In genomic region chr11:32141886-32142546, GRCh38 we compare ENCODE assay signal across 37 cellular contexts.
"Had no signal": no experiment of that assay in that cellular context is flagged by ENCODE, and none has a peak within 500 bp of the region (broad histone marks: within the 10 kb centered on the region; RNA-seq: fewer than 3 reads in every experiment).

No MANE protein-coding gene starts in this region.

- H3K9me3 Mint-ChIP-seq: activated B cell treated with CpG ODN at 0.5 μM for 24 hours; activated CD4-positive, alpha-beta memory T cell treated with anti-CD3 and anti-CD28 coated beads, Interleukin-2, amount 10 ng/mL, durations not matched to agents 7 days and 5 days; activated naive CD4-positive, alpha-beta T cell treated with anti-CD3 and anti-CD28 coated beads, Interleukin-2, amount 10 ng/mL, durations not matched to agents 7 days and 5 days; activated naive CD8-positive, alpha-beta T cell treated with anti-CD3 and anti-CD28 coated beads, Interleukin-2, amount 50 U/mL, for 24 hours had no signal

- H3K4me1 ChIP-seq: Peyer's patch had no signal

- H3K27ac Mint-ChIP-seq: activated B cell treated with CpG ODN at 0.5 μM for 24 hours; activated CD4-positive, alpha-beta memory T cell treated with anti-CD3 and anti-CD28 coated beads, Interleukin-2, amount 10 ng/mL, durations not matched to agents 7 days and 5 days; activated CD8-positive, alpha-beta memory T cell treated with anti-CD3 and anti-CD28 coated beads, Interleukin-2, amount 10 ng/mL, durations not matched to agents 7 days and 5 days; activated naive CD4-positive, alpha-beta T cell treated with anti-CD3 and anti-CD28 coated beads, Interleukin-2, amount 10 ng/mL, durations not matched to agents 7 days and 5 days; activated naive CD8-positive, alpha-beta T cell; activated naive CD8-positive, alpha-beta T cell treated with anti-CD3 and anti-CD28 coated beads, Interleukin-2, amount 50 U/mL, for 24 hours had no signal

- H3K4me1 Mint-ChIP-seq: activated B cell treated with CpG ODN at 0.5 μM for 24 hours; activated CD4-positive, alpha-beta memory T cell treated with anti-CD3 and anti-CD28 coated beads, Interleukin-2, amount 10 ng/mL, durations not matched to agents 7 days and 5 days; activated CD8-positive, alpha-beta memory T cell treated with anti-CD3 and anti-CD28 coated beads, Interleukin-2, amount 10 ng/mL, durations not matched to agents 7 days and 5 days had no signal

- ATAC-seq: activated CD8-positive, alpha-beta memory T cell treated with anti-CD3 and anti-CD28 coated beads, Interleukin-2, amount 10 ng/mL, durations not matched to agents 7 days and 5 days; activated naive CD8-positive, alpha-beta T cell treated with anti-CD3 and anti-CD28 coated beads, Interleukin-2, amount 50 U/mL, for 24 hours; PC-3 had no signal

- H3K4me3 Mint-ChIP-seq: activated B cell treated with CpG ODN at 0.5 μM for 24 hours; activated CD4-positive, alpha-beta memory T cell treated with anti-CD3 and anti-CD28 coated beads, Interleukin-2, amount 10 ng/mL, durations not matched to agents 7 days and 5 days; activated CD8-positive, alpha-beta memory T cell treated with anti-CD3 and anti-CD28 coated beads, Interleukin-2, amount 10 ng/mL, durations not matched to agents 7 days and 5 days; activated naive CD4-positive, alpha-beta T cell treated with anti-CD3 and anti-CD28 coated beads, Interleukin-2, amount 10 ng/mL, durations not matched to agents 7 days and 5 days; activated naive CD8-positive, alpha-beta T cell; activated naive CD8-positive, alpha-beta T cell treated with anti-CD3 and anti-CD28 coated beads, Interleukin-2, amount 50 U/mL, for 24 hours; brain had no signal

- H3K36me3 ChIP-seq: Peyer's patch had no signal

- H3K4me3 ChIP-seq: Peyer's patch had no signal

- H3K27me3 ChIP-seq: Peyer's patch had no signal

- H3K27me3 Mint-ChIP-seq: activated CD8-positive, alpha-beta memory T cell treated with anti-CD3 and anti-CD28 coated beads, Interleukin-2, amount 10 ng/mL, durations not matched to agents 7 days and 5 days; activated naive CD4-positive, alpha-beta T cell treated with anti-CD3 and anti-CD28 coated beads, Interleukin-2, amount 10 ng/mL, durations not matched to agents 7 days and 5 days; activated naive CD8-positive, alpha-beta T cell treated with anti-CD3 and anti-CD28 coated beads, Interleukin-2, amount 50 U/mL, for 24 hours had no signal

- H3K9me3 ChIP-seq: Peyer's patch had no signal

- H3K36me3 Mint-ChIP-seq: activated CD8-positive, alpha-beta memory T cell treated with anti-CD3 and anti-CD28 coated beads, Interleukin-2, amount 10 ng/mL, durations not matched to agents 7 days and 5 days; activated naive CD4-positive, alpha-beta T cell treated with anti-CD3 and anti-CD28 coated beads, Interleukin-2, amount 10 ng/mL, durations not matched to agents 7 days and 5 days; activated naive CD8-positive, alpha-beta T cell; brain had no signal

- H3K27ac ChIP-seq: KMS-11, Peyer's patch, VCaP had no signal

- DNase-seq: activated B cell treated with CpG ODN at 0.5 μM for 24 hours; activated CD4-positive, alpha-beta memory T cell treated with anti-CD3 and anti-CD28 coated beads, Interleukin-2, amount 10 ng/mL, durations not matched to agents 7 days and 5 days; activated CD4-positive, alpha-beta T cell treated with anti-CD3 and anti-CD28 coated beads for 4 hours; activated CD4-positive, CD25-positive, alpha-beta regulatory T cell treated with anti-CD3 and anti-CD28 coated beads, Interleukin-2, amount 50 U/mL, for 72 hours; activated CD8-positive, alpha-beta memory T cell treated with anti-CD3 and anti-CD28 coated beads for 24 hours; activated CD8-positive, alpha-beta memory T cell treated with anti-CD3 and anti-CD28 coated beads, Interleukin-2, amount 10 ng/mL, durations not matched to agents 7 days and 5 days; activated CD8-positive, alpha-beta memory T cell treated with anti-CD3 and anti-CD28 coated beads, Interleukin-2, amount 50 U/mL, for 48 hours; activated effector memory CD4-positive, alpha-beta T cell treated with Interleukin-2 at 50 U/mL for 16 hours; activated naive CD4-positive, alpha-beta T cell treated with anti-CD3 and anti-CD28 coated beads, Interleukin-2, amount 10 ng/mL, durations not matched to agents 7 days and 5 days; activated naive CD8-positive, alpha-beta T cell treated with anti-CD3 and anti-CD28 coated beads, Interleukin-2, amount 50 U/mL, for 24 hours; activated T-cell treated with anti-CD3 and anti-CD28 coated beads, Interleukin-2, amount 50 U/mL, for 48 hours; anterior cingulate cortex; MM.1S; MV-4-11; NCI-H1092; NCI-H146; NCI-H187; NCI-H2029 treated with DMSO at 0.1 percent for 48 hours; NCI-H2107; NCI-H2171; NCI-H2227 treated with DMSO at 0.1 percent for 48 hours; NCI-H446; NCI-H510A treated with DMSO at 0.1 percent for 48 hours; NCI-H526 treated with DMSO at 0.1 percent for 48 hours; NK-92 treated with Interleukin-12 subunit alpha and Interleukin-12 subunit beta, amount 100 ng/mL, for 24 hours; PC-3; Peyer's patch; RPMI8226; SHP77 treated with DMSO at 0.1 percent for 48 hours; SW 1271; T-helper 1 cell; T-helper 2 cell; T-helper 9 cell had no signal

- H3K4me2 ChIP-seq: KMS-11 had no signal
